ENCODE assay signal across 1 cellular context in the genomic region with DNA sequence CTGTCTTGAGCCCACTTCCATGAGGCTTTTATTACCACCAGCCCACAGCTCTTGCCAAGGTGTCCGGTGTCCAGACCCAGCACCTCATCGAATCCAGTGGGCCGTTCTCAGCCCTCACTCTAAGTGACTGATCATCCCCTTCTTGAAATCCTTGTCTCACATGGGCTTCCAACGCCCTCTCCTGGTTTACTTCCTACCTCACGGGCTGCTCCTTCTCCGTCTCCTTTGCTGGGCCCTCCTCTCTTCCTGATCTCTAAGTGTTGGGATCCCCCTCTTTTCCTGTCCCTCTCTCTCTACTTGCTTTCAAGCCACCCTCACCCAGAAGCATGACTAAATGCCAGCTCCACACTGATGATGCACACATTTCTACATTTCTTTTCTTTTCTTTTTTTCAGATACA.
TF ChIP-seq lines count a peak whose summit lies in the region.

No MANE protein-coding gene starts in this region.

TF ChIP-seq in SK-N-SH treated with all-trans-retinoic acid at 6 μM for 48 hours, 23 proteins besides CTCF, POLR2A, EP300 and RAD21:
- TF ChIP-seq, protein P1, sequence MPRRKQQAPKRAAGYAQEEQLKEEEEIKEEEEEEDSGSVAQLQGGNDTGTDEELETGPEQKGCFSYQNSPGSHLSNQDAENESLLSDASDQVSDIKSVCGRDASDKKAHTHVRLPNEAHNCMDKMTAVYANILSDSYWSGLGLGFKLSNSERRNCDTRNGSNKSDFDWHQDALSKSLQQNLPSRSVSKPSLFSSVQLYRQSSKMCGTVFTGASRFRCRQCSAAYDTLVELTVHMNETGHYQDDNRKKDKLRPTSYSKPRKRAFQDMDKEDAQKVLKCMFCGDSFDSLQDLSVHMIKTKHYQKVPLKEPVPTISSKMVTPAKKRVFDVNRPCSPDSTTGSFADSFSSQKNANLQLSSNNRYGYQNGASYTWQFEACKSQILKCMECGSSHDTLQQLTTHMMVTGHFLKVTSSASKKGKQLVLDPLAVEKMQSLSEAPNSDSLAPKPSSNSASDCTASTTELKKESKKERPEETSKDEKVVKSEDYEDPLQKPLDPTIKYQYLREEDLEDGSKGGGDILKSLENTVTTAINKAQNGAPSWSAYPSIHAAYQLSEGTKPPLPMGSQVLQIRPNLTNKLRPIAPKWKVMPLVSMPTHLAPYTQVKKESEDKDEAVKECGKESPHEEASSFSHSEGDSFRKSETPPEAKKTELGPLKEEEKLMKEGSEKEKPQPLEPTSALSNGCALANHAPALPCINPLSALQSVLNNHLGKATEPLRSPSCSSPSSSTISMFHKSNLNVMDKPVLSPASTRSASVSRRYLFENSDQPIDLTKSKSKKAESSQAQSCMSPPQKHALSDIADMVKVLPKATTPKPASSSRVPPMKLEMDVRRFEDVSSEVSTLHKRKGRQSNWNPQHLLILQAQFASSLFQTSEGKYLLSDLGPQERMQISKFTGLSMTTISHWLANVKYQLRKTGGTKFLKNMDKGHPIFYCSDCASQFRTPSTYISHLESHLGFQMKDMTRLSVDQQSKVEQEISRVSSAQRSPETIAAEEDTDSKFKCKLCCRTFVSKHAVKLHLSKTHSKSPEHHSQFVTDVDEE (CRISPR knock-in tag; IDR thresholded peaks at IDR 0.05) = no peak
- TF ChIP-seq PPARA (CRISPR knock-in tag; IDR thresholded peaks at IDR 0.05; ENCODE audit: borderline replicate concordance) (no peak), SNAI2 (CRISPR knock-in tag; IDR thresholded peaks at IDR 0.05) (no peak), RARB (CRISPR knock-in tag; IDR thresholded peaks at IDR 0.05) (no peak), ZNF565 (CRISPR knock-in tag; conservative IDR thresholded peaks at IDR 0.05; ENCODE audit: low read depth) (no peak), OSR1 (CRISPR knock-in tag; IDR thresholded peaks at IDR 0.05) (no peak), ISL1 (CRISPR knock-in tag; IDR thresholded peaks at IDR 0.05) (no peak)
- TF ChIP-seq, protein P2, sequence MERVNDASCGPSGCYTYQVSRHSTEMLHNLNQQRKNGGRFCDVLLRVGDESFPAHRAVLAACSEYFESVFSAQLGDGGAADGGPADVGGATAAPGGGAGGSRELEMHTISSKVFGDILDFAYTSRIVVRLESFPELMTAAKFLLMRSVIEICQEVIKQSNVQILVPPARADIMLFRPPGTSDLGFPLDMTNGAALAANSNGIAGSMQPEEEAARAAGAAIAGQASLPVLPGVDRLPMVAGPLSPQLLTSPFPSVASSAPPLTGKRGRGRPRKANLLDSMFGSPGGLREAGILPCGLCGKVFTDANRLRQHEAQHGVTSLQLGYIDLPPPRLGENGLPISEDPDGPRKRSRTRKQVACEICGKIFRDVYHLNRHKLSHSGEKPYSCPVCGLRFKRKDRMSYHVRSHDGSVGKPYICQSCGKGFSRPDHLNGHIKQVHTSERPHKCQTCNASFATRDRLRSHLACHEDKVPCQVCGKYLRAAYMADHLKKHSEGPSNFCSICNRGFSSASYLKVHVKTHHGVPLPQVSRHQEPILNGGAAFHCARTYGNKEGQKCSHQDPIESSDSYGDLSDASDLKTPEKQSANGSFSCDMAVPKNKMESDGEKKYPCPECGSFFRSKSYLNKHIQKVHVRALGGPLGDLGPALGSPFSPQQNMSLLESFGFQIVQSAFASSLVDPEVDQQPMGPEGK (CRISPR knock-in tag; IDR thresholded peaks at IDR 0.05; ENCODE audit: borderline replicate concordance) = no peak
